In the genomic region with DNA sequence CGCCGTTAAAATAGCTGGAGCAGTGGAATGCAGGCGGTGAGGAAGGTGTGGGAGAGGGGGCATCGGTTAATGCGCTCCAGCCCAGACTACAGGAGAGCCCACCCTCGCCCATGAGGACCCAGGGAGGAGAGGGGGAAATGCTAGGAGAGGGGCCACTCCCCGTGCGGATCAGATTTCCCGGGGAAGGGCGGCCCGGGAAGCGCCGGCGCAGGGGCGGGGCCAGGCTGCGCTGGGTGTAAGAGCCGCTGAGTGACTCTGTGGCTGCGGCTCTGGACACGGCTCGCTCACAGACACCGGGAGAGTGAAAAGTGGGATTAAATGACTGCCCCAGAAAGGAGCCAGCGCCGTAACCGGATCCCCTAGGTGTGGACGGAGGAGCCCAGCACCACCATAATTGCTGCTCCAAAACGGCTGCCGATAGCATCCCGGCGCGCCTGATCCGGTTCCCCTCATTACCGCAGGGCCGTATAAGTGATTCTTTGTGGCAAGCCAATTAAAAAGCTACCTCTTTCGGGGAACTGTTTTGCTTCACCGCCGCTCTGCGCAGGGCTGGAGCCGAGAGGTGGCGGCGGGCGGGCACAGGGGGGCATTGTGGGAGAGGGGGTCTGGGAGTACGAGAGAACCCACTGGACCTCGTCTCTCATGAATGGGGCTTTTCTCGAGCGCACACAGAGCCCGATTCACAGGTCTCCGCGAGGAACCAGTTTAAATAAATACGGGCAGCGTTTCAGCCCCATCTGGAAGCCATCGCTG, we compare ENCODE assay signal across 2 cellular contexts.
TF ChIP-seq lines count a peak whose summit lies in the region.

No MANE protein-coding gene starts in this region.

TF ChIP-seq in A549, 52 proteins besides CTCF, POLR2A, EP300 and RAD21 (continued from another document):
- TF ChIP-seq E2F6 (IDR thresholded peaks at IDR 0.05; ENCODE audit: borderline replicate concordance, low read depth) (0 out of 2 replicates have a peak, but pooled peaks have one; percentile 14), EHF (CRISPR knock-in tag; IDR thresholded peaks at IDR 0.05) (no peak), HEYL (CRISPR knock-in tag; IDR thresholded peaks at IDR 0.05) (no peak), ZC3H11A (IDR thresholded peaks at IDR 0.05) (no peak)

TF ChIP-seq in endothelial cell of umbilical vein, 7 proteins besides CTCF, POLR2A, EP300 and RAD21:
- TF ChIP-seq MAX (IDR thresholded peaks at IDR 0.05; ENCODE audit: insufficient read depth, insufficient read length), result no peak
- TF ChIP-seq EZH2 (IDR thresholded peaks at IDR 0.05; ENCODE audit: borderline replicate concordance, low read depth, low read length, severe bottlenecking), result no peak
- no peak for TF ChIP-seq JUN (IDR thresholded peaks at IDR 0.05; ENCODE audit: borderline replicate concordance, insufficient read depth, insufficient read length, low read depth)
- no peak for TF ChIP-seq POLR2AphosphoS5 (IDR thresholded peaks at IDR 0.05; ENCODE audit: insufficient read depth, low read depth, low read length)
- TF ChIP-seq GATA2 (IDR thresholded peaks at IDR 0.05; ENCODE audit: insufficient read depth, insufficient read length, low read depth, low read length), result no peak
- TF ChIP-seq MYC (IDR thresholded peaks at IDR 0.05; ENCODE audit: low read depth, low read length), result no peak
- TF ChIP-seq FOS (IDR thresholded peaks at IDR 0.05; ENCODE audit: borderline replicate concordance, insufficient read depth, low read length), result no peak
